1 cellular context compared by ENCODE assay signal in the genomic region with DNA sequence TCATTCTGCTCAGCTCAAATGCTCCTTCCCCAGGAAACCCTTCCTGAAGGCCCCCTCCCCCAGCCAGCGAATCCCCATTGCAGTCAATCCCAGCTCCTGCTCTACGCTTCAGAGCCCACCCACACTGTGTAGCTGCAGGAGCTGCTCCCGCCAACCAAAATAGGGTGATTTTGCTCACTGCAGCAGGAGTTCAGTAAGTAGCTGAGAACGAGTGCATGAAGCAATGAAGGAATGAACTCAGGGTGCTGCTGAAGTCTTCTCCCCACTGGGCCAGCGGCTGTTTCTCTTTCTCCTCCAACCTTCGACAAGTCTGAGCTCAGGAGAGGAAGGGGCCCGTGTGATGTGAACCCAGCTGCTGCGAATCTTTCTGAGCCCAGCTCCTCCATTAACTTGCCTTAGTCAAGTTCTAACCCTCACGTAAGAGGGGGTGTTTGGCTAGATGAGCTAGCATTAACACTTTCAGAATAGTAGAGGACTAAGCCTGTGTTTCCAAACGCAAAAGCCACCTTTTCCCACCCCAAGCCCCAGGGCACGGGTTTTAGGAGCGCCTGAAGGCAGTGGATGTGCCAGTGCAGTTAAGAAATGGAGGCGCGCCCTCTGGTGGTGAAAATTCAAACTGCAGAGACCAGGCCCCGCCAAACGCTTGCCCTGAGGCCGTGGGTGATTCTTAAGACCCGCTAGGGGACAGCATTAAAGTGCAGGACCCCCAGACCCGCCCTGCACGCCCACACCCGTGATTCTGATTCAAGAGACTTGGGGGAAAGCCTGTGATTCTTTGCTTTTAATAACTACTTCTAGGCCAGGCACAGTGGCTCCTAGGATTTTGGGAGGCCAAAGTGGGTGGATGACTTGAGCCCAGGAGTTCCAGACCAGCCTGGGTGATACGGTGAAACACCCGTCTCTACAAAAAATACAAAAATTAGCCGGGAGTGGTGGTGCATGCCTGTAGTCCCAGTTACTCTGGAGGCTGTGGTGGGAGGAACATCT.
A peak's percentile ranks its signal among the peaks of the same experiment; 100 is the strongest.
TF ChIP-seq lines count a peak whose summit lies in the region.

No MANE protein-coding gene starts in this region.

TF ChIP-seq in HepG2, 621 proteins besides CTCF, POLR2A, EP300 and RAD21 (continued from another document and continues in another):
- TF ChIP-seq, protein P1, sequence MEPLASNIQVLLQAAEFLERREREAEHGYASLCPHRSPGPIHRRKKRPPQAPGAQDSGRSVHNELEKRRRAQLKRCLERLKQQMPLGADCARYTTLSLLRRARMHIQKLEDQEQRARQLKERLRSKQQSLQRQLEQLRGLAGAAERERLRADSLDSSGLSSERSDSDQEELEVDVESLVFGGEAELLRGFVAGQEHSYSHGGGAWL (CRISPR knock-in tag; IDR thresholded peaks at IDR 0.05), result no peak
- TF ChIP-seq RBM22 (optimal IDR thresholded peaks at IDR 0.05; ENCODE audit: low read length) (no peak), SOX5 (CRISPR knock-in tag; IDR thresholded peaks at IDR 0.05; ENCODE audit: borderline replicate concordance) (0 out of 2 replicates have a peak, but pooled peaks have one; percentile 14), FOXO1 (CRISPR knock-in tag; IDR thresholded peaks at IDR 0.05) (peak; percentile 17; the same call in 1 of the 2 replicates), ZNF724P (CRISPR knock-in tag; IDR thresholded peaks at IDR 0.05; ENCODE audit: borderline replicate concordance) (no peak), TSC22D2 (CRISPR knock-in tag; IDR thresholded peaks at IDR 0.05; ENCODE audit: borderline replicate concordance) (peak; percentile 43; the same call in 1 of the 2 replicates), TGIF2 (CRISPR knock-in tag; IDR thresholded peaks at IDR 0.05) (no peak), ZC3H13 (CRISPR knock-in tag; IDR thresholded peaks at IDR 0.05) (0 out of 2 replicates have a peak, but pooled peaks have one; percentile 35), ZNF333 (CRISPR knock-in tag; IDR thresholded peaks at IDR 0.05; ENCODE audit: borderline replicate concordance) (0 out of 2 replicates have a peak, but pooled peaks have one; percentile 25), SIX4 (CRISPR knock-in tag; IDR thresholded peaks at IDR 0.05) (no peak), ASH2L (IDR thresholded peaks at IDR 0.05; ENCODE audit: insufficient read length, low read depth, low read length) (no peak), ZNF616 (CRISPR knock-in tag; IDR thresholded peaks at IDR 0.05; ENCODE audit: low read depth) (no peak), ZNF788 (CRISPR knock-in tag; IDR thresholded peaks at IDR 0.05; ENCODE audit: borderline replicate concordance) (peak; percentile 54; the same call in 1 of the 2 replicates), FOXJ3 (CRISPR knock-in tag; IDR thresholded peaks at IDR 0.05; ENCODE audit: borderline replicate concordance) (no peak), TEAD2 (CRISPR knock-in tag; IDR thresholded peaks at IDR 0.05) (no peak), CCDC6 (CRISPR knock-in tag; IDR thresholded peaks at IDR 0.05) (no peak), KMT2A (CRISPR knock-in tag; IDR thresholded peaks at IDR 0.05) (no peak), ZMYM2 (CRISPR knock-in tag; IDR thresholded peaks at IDR 0.05) (no peak), ZNF709 (CRISPR knock-in tag; IDR thresholded peaks at IDR 0.05) (no peak), SSRP1 (CRISPR knock-in tag; IDR thresholded peaks at IDR 0.05) (peak; percentile 43; the same call in 1 of the 2 replicates), AGO2 (optimal IDR thresholded peaks at IDR 0.05; ENCODE audit: low read depth, low read length) (no peak)
- TF ChIP-seq, protein P2, sequence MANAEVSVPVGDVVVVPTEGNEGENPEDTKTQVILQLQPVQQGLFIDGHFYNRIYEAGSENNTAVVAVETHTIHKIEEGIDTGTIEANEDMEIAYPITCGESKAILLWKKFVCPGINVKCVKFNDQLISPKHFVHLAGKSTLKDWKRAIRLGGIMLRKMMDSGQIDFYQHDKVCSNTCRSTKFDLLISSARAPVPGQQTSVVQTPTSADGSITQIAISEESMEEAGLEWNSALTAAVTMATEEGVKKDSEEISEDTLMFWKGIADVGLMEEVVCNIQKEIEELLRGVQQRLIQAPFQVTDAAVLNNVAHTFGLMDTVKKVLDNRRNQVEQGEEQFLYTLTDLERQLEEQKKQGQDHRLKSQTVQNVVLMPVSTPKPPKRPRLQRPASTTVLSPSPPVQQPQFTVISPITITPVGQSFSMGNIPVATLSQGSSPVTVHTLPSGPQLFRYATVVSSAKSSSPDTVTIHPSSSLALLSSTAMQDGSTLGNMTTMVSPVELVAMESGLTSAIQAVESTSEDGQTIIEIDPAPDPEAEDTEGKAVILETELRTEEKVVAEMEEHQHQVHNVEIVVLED (CRISPR knock-in tag; IDR thresholded peaks at IDR 0.05; ENCODE audit: borderline replicate concordance), result no peak
- TF ChIP-seq, protein P3, sequence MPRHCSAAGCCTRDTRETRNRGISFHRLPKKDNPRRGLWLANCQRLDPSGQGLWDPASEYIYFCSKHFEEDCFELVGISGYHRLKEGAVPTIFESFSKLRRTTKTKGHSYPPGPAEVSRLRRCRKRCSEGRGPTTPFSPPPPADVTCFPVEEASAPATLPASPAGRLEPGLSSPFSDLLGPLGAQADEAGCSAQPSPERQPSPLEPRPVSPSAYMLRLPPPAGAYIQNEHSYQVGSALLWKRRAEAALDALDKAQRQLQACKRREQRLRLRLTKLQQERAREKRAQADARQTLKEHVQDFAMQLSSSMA (CRISPR knock-in tag; IDR thresholded peaks at IDR 0.05), result no peak
- TF ChIP-seq, protein P4, sequence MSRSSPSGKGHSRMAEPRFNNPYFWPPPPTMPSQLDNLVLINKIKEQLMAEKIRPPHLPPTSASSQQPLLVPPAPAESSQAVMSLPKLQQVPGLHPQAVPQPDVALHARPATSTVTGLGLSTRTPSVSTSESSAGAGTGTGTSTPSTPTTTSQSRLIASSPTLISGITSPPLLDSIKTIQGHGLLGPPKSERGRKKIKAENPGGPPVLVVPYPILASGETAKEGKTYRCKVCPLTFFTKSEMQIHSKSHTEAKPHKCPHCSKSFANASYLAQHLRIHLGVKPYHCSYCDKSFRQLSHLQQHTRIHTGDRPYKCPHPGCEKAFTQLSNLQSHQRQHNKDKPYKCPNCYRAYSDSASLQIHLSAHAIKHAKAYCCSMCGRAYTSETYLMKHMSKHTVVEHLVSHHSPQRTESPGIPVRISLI (CRISPR knock-in tag; IDR thresholded peaks at IDR 0.05; ENCODE audit: borderline replicate concordance), result no peak
- TF ChIP-seq, protein P5, sequence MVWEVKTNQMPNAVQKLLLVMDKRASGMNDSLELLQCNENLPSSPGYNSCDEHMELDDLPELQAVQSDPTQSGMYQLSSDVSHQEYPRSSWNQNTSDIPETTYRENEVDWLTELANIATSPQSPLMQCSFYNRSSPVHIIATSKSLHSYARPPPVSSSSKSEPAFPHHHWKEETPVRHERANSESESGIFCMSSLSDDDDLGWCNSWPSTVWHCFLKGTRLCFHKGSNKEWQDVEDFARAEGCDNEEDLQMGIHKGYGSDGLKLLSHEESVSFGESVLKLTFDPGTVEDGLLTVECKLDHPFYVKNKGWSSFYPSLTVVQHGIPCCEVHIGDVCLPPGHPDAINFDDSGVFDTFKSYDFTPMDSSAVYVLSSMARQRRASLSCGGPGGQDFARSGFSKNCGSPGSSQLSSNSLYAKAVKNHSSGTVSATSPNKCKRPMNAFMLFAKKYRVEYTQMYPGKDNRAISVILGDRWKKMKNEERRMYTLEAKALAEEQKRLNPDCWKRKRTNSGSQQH (CRISPR knock-in tag; IDR thresholded peaks at IDR 0.05; ENCODE audit: low read depth), result no peak
- TF ChIP-seq, protein P6, sequence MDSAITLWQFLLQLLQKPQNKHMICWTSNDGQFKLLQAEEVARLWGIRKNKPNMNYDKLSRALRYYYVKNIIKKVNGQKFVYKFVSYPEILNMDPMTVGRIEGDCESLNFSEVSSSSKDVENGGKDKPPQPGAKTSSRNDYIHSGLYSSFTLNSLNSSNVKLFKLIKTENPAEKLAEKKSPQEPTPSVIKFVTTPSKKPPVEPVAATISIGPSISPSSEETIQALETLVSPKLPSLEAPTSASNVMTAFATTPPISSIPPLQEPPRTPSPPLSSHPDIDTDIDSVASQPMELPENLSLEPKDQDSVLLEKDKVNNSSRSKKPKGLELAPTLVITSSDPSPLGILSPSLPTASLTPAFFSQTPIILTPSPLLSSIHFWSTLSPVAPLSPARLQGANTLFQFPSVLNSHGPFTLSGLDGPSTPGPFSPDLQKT (CRISPR knock-in tag; IDR thresholded peaks at IDR 0.05; ENCODE audit: borderline replicate concordance), result no peak
- TF ChIP-seq, protein P7, sequence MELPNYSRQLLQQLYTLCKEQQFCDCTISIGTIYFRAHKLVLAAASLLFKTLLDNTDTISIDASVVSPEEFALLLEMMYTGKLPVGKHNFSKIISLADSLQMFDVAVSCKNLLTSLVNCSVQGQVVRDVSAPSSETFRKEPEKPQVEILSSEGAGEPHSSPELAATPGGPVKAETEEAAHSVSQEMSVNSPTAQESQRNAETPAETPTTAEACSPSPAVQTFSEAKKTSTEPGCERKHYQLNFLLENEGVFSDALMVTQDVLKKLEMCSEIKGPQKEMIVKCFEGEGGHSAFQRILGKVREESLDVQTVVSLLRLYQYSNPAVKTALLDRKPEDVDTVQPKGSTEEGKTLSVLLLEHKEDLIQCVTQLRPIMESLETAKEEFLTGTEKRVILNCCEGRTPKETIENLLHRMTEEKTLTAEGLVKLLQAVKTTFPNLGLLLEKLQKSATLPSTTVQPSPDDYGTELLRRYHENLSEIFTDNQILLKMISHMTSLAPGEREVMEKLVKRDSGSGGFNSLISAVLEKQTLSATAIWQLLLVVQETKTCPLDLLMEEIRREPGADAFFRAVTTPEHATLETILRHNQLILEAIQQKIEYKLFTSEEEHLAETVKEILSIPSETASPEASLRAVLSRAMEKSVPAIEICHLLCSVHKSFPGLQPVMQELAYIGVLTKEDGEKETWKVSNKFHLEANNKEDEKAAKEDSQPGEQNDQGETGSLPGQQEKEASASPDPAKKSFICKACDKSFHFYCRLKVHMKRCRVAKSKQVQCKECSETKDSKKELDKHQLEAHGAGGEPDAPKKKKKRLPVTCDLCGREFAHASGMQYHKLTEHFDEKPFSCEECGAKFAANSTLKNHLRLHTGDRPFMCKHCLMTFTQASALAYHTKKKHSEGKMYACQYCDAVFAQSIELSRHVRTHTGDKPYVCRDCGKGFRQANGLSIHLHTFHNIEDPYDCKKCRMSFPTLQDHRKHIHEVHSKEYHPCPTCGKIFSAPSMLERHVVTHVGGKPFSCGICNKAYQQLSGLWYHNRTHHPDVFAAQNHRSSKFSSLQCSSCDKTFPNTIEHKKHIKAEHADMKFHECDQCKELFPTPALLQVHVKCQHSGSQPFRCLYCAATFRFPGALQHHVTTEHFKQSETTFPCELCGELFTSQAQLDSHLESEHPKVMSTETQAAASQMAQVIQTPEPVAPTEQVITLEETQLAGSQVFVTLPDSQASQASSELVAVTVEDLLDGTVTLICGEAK (IDR thresholded peaks at IDR 0.05), result no peak
- TF ChIP-seq, protein P7 (CRISPR knock-in tag; IDR thresholded peaks at IDR 0.05), result no peak
- TF ChIP-seq, protein P8, sequence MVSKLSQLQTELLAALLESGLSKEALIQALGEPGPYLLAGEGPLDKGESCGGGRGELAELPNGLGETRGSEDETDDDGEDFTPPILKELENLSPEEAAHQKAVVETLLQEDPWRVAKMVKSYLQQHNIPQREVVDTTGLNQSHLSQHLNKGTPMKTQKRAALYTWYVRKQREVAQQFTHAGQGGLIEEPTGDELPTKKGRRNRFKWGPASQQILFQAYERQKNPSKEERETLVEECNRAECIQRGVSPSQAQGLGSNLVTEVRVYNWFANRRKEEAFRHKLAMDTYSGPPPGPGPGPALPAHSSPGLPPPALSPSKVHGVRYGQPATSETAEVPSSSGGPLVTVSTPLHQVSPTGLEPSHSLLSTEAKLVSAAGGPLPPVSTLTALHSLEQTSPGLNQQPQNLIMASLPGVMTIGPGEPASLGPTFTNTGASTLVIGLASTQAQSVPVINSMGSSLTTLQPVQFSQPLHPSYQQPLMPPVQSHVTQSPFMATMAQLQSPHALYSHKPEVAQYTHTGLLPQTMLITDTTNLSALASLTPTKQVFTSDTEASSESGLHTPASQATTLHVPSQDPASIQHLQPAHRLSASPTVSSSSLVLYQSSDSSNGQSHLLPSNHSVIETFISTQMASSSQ (IDR thresholded peaks at IDR 0.05; ENCODE audit: low read depth), result no peak
- TF ChIP-seq, protein P8 (CRISPR knock-in tag; IDR thresholded peaks at IDR 0.05; ENCODE audit: borderline replicate concordance), result 0 out of 2 replicates have a peak, but pooled peaks have one; percentile 32
- TF ChIP-seq, protein P9, sequence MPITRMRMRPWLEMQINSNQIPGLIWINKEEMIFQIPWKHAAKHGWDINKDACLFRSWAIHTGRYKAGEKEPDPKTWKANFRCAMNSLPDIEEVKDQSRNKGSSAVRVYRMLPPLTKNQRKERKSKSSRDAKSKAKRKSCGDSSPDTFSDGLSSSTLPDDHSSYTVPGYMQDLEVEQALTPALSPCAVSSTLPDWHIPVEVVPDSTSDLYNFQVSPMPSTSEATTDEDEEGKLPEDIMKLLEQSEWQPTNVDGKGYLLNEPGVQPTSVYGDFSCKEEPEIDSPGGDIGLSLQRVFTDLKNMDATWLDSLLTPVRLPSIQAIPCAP (CRISPR knock-in tag; IDR thresholded peaks at IDR 0.05; ENCODE audit: low read depth), result no peak
